In genomic region chr1:152111515-152111968, GRCh38 we compare ENCODE assay signal across 8 cellular contexts. TPM values are rescaled to one million over a fixed set of nuclear protein-coding genes. Genes with fewer than 3 reads are reported as not detected.
DNase-seq lines count a peak whose midpoint lies in the region; ATAC-seq and TF ChIP-seq lines count a peak whose summit lies in the region.

No MANE protein-coding gene starts in this region.

- DNase-seq in SIG-M5 treated with dmso at 0.1 percent for 504 hours (lab: John Stamatoyannopoulos, UW; ENCODE audit: unreplicated experiment) (peak; percentile 73), SIG-M5 (lab: John Stamatoyannopoulos, UW) (no peak), NCI-H526 treated with DMSO at 0.1 percent for 48 hours (lab: John Stamatoyannopoulos, UW) (peak; percentile 70), cardiac fibroblast (ENCODE audit: low read depth in 2 of 2) (peak in 1 of 2 donors; percentile 38), hepatic stellate cell (ENCODE audit: low spot score) (no peak), NCI-H510A (lab: John Stamatoyannopoulos, UW) (no peak)

- H3K4me1 ChIP-seq in mesodermal cell (ENCODE audit: control insufficient read depth, insufficient read depth, low read length, poor library complexity, severe bottlenecking) = no peaks in the 10 kb centered on the region

- peak overlapping the region; percentile 50 to 54 for H3K4me3 ChIP-seq in cardiac fibroblast (replicated peaks in 1 of 2; ENCODE audit: low read depth in 2 of 2, low read length in 2 of 2)
- peak overlapping the region; percentile 34 for H3K4me3 ChIP-seq in mesodermal cell (ENCODE audit: extremely low read depth, insufficient read depth, low read length, poor library complexity, severe bottlenecking)

- no peaks in the 10 kb centered on the region for H3K36me3 ChIP-seq in mesodermal cell (ENCODE audit: control insufficient read depth, insufficient read depth, low read length)

- ATAC-seq in HG03469 (IDR thresholded peaks at IDR 0.05; ENCODE audit: unreplicated experiment) = no peak

- no peak for TF ChIP-seq CTCF in cardiac fibroblast (IDR thresholded peaks at IDR 0.05; ENCODE audit: low read depth, low read length)

- peaks cover 26% of the 10 kb centered on the region for H3K9me3 ChIP-seq in mesodermal cell (ENCODE audit: control insufficient read depth, low read length)

- 8 to 11% methylated on average over 41 of the region's 44 CpGs for WGBS in mesodermal cell (ENCODE audit: insufficient coverage in 2 of 2), 2 experiments

- H3K27ac ChIP-seq in mesodermal cell (ENCODE audit: low read depth, low read length, severe bottlenecking) = no peak overlapping the region

RNA-seq across cellular contexts. Expression of gene TCHH, which starts 3.7 kb away (rescaled TPM):
- polyA plus RNA-seq in mesodermal cell (2013, experiment 1 of 2) = not detected
- polyA plus RNA-seq in mesodermal cell (2013, experiment 2 of 2) = 0.05 TPM

RNA-seq across cellular contexts. Expression of gene TCHHL1, which starts 22.7 kb away (rescaled TPM):
- polyA plus RNA-seq in mesodermal cell (2013, experiment 1 of 2) = not detected
- polyA plus RNA-seq in mesodermal cell (2013, experiment 2 of 2) = not detected

RNA-seq across cellular contexts. Expression of gene RPTN, which starts 47.5 kb away (rescaled TPM):
- polyA plus RNA-seq in mesodermal cell (2013, experiment 1 of 2) = not detected
- polyA plus RNA-seq in mesodermal cell (2013, experiment 2 of 2) = not detected

Comparison
In these comparisons a context has a peak if more than half of its experiments do, and no peak if none do; other contexts are left out.
1. DNase-seq: peak in SIG-M5 treated with dmso at 0.1 percent for 504 hours (single experiment) and NCI-H526 treated with DMSO at 0.1 percent for 48 hours (single experiment); none in SIG-M5 (single experiment), hepatic stellate cell (single experiment) and NCI-H510A (single experiment).